Comparison of ENCODE assay signal across 8 cellular contexts in the genomic region with DNA sequence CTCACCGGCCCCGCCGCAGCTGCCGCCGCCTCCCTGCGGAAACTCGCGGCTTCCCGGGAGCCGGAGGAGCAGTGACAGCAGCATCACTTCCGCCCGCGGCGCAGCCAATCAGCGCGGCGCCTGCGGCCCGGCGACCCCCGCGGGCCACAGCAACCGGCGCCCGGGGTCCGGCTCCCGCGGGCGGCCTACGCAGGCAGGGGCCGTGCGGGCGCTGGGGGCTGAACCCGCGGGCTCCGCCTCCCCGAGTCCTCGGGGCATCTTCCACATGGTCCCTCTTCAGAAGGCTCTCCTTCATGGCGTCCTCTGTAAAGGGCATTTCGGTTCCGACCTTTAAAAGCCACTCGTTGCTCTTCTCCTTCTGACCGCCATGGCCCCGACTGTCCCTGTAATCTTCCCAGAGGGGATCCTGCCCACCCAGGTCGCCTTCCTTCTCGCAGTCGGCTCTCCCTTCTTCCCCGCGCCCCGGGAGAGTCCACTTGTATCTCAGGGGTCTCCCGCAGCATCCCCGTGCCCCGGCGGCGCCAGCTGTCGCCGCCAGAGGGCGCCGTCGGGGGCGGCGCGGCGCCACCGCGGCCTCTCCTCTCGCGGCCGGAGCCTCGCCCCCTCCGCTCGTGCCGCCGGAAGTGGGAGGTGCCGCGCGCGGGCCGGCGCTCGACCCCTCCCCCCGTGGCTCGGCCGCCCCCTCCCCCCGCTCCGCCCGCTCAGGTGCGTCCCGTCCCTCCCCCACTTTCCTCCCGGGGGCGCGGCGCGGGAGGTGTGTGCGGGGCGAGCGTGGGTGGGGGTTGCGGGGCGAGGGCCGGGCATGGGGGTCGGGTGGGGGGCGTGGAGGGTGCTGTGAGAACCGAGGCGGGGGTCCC. TPM values are rescaled to one million over a fixed set of nuclear protein-coding genes. Genes with fewer than 3 reads are reported as not detected.
DNase-seq lines count a peak whose midpoint lies in the region; ATAC-seq and TF ChIP-seq lines count a peak whose summit lies in the region.

TSS of gene PCSK7 (minus strand) at position 52 of the 857 bp plus-strand sequence. CDS start 2,229 bp downstream, outside the sequence.
TSS of gene RNF214 (plus strand) at position 650 of the 857 bp plus-strand sequence. CDS start 1,602 bp downstream, outside the sequence.

- H3K27me3 ChIP-seq in uterus: no peaks in the 10 kb centered on the region

- intact Hi-C loops in left ventricle myocardium superior (cut with micrococcal nuclease) (no loop called here), uterus (cut with DNase I; ENCODE audit: low total_unique reads) (loop anchor here (10.0 kb wide), 1 partner anchor 83 kb away; the partner anchor contains the start of gene BACE1)

- no peaks in the 10 kb centered on the region for H3K9me3 Mint-ChIP-seq in T-helper 1 cell treated with Interleukin-12 subunit alpha and Interleukin-12 subunit beta and Interleukin-4 antibody, amounts not matched to agents 30 μg/mL and 1 μg/mL, for 36 hours

- H3K27ac ChIP-seq in uterus: peak within 1 kb of the TSS; percentile 92 to 98

- peaks cover 26% of the 10 kb centered on the region for H3K36me3 Mint-ChIP-seq in T-helper 1 cell treated with Interleukin-12 subunit alpha and Interleukin-12 subunit beta and Interleukin-4 antibody, amounts not matched to agents 30 μg/mL and 1 μg/mL, for 36 hours (ENCODE audit: low read depth)

- peak within 1 kb of the TSS; percentile 96 for H3K4me3 Mint-ChIP-seq in T-helper 1 cell treated with Interleukin-12 subunit alpha and Interleukin-12 subunit beta and Interleukin-4 antibody, amounts not matched to agents 30 μg/mL and 1 μg/mL, for 36 hours

- TF ChIP-seq CTCF in GM10266 (IDR thresholded peaks at IDR 0.05; ENCODE audit: control insufficient read depth, insufficient read depth, low read depth, missing control alignments) (peak; percentile 90), NB4 (IDR thresholded peaks at IDR 0.05; ENCODE audit: low read depth, low read length) (peak; percentile 58), uterus (IDR thresholded peaks at IDR 0.05) (peak; percentile 68 to 98 (median 94))

- peaks cover 40% of the 10 kb centered on the region for H3K4me1 Mint-ChIP-seq in T-helper 1 cell treated with Interleukin-12 subunit alpha and Interleukin-12 subunit beta and Interleukin-4 antibody, amounts not matched to agents 30 μg/mL and 1 μg/mL, for 36 hours (ENCODE audit: low read depth)

- peak; percentile 91 for ATAC-seq in left ventricle myocardium superior

- DNase-seq in GM10266 (ENCODE audit: extremely low spot score): peak; percentile 99
- DNase-seq in HEK293T (ENCODE audit: extremely low spot score): peak; percentile 98
- peak; percentile 83 for DNase-seq in NB4 (ENCODE audit: low read depth)
- peak in 53 of 56 donors; percentile 27 to 89 (median 72) for DNase-seq in amygdala (lab: John Stamatoyannopoulos, UW)
- DNase-seq in left ventricle myocardium superior: peak; percentile 89
- DNase-seq in putamen (ENCODE audit: low spot score): peak; percentile 85
- DNase-seq in uterus: peak; percentile 70 to 79

- no peaks in the 10 kb centered on the region for H3K4me1 ChIP-seq in uterus

- POLR2A ChIA-PET in HEK293T (lab: Yijun Ruan, JAX): interaction anchor here (1.5 to 2.9 kb wide), 6 partner anchors 10 to 96 kb away, joined by 5 to 15 read pairs (median 6); partner anchors contain the start of genes CEP164, PAFAH1B2 and SIDT2

- H3K4me3 ChIP-seq in NB4 (ENCODE audit: low read depth, low read length): peak within 1 kb of the TSS; percentile 87
- peak within 1 kb of the TSS; percentile 77 to 93 for H3K4me3 ChIP-seq in uterus

- CTCF ChIA-PET in HEK293T (lab: Yijun Ruan, JAX): interaction anchor here (0.5 to 1.7 kb wide), 6 partner anchors 18 to 559 kb away, joined by 3 to 6 read pairs (median 3); partner anchors contain the start of gene SIDT2

- no peaks in the 10 kb centered on the region for H3K27me3 Mint-ChIP-seq in T-helper 1 cell treated with Interleukin-12 subunit alpha and Interleukin-12 subunit beta and Interleukin-4 antibody, amounts not matched to agents 30 μg/mL and 1 μg/mL, for 36 hours (ENCODE audit: low read depth)

- TF ChIP-seq POLR2A in NB4 (IDR thresholded peaks at IDR 0.05; ENCODE audit: extremely low read depth, insufficient read length) (peak; percentile 58), uterus (IDR thresholded peaks at IDR 0.05) (peak; percentile 53 to 77)

- no peaks in the 10 kb centered on the region for H3K36me3 ChIP-seq in uterus

- no peaks in the 10 kb centered on the region for H3K9me3 ChIP-seq in uterus

- H3K27ac Mint-ChIP-seq in T-helper 1 cell treated with Interleukin-12 subunit alpha and Interleukin-12 subunit beta and Interleukin-4 antibody, amounts not matched to agents 30 μg/mL and 1 μg/mL, for 36 hours: peak within 1 kb of the TSS; percentile 99

TF ChIP-seq in HEK293T, 16 proteins besides CTCF, POLR2A, EP300 and RAD21:
- 0 out of 2 replicates have a peak, but pooled peaks have one; percentile 46 for TF ChIP-seq ARNT (IDR thresholded peaks at IDR 0.05)
- no peak for TF ChIP-seq SP1 (IDR thresholded peaks at IDR 0.05)

RNA-seq across cellular contexts. Expression of gene PCSK7, which starts in this region (rescaled TPM):
- total RNA-seq in left ventricle myocardium superior (21.7 TPM), uterus (10 to 100 TPM; 23.3 to 78.9 (median 35.3) TPM)

RNA-seq across cellular contexts. Expression of gene RNF214, which starts in this region (rescaled TPM):
- 25.2 TPM for total RNA-seq in left ventricle myocardium superior
- 10 to 100 TPM in 2 of 4 donors, 1 to 10 TPM in 2; 4.4 to 38.6 (median 11.4) TPM for total RNA-seq in uterus

Comparison
In these comparisons a context has a peak if more than half of its experiments do, and no peak if none do; other contexts are left out.
1. Peak in every context shown above with its lines: DNase-seq, ATAC-seq, H3K4me3 ChIP-seq and H3K27ac ChIP-seq.